ENCODE assay signal across 7 cellular contexts in the genomic region with DNA sequence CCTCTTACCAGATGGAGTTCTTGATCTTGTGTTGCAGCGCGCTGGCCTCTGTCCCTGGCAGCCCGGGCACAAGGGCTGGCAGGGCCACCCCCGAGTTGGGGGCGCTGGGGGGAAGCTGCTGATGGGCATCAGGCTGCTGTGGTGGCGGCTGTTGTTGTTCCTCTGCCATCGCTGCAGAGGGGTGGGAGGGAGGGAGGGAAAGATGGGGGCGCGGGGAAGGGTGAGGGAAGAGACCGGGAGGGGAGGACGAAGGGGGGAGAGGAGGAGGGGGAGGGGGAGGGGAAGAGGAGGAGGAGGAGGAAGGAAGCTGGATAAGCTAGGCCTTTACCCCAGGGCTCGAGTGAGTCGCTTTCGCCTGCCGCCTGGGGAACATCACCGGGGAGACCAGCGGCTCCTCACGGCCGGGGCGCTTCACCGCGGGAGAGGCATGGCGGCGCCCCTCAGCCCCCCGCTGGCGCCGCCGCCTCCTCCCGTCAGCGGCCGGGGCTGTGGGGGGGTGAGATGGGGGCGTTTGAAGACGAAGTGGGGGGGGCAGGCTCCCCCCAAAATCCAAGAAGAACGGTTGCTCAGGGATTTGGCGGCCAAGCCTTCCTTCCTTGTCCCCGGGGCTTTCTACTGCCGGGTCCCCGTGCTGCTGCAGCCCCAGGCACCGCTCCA. TPM values are rescaled to one million over a fixed set of nuclear protein-coding genes. Genes with fewer than 3 reads are reported as not detected.
DNase-seq lines count a peak whose midpoint lies in the region; ATAC-seq and TF ChIP-seq lines count a peak whose summit lies in the region.

No MANE protein-coding gene starts in this region.

- peaks cover 18% of the 10 kb centered on the region for H3K36me3 Mint-ChIP-seq in activated naive CD4-positive, alpha-beta T cell treated with anti-CD3 and anti-CD28 coated beads, Interleukin-2, amount 10 ng/mL, durations not matched to agents 7 days and 5 days
- H3K36me3 Mint-ChIP-seq in type B pancreatic cell: peaks cover 10% of the 10 kb centered on the region

- peak overlapping the region; percentile 74; the same call in 1 of the 2 replicates for H2AFZ ChIP-seq in PC-3 (ENCODE audit: low read length)

- H3K27ac Mint-ChIP-seq in activated naive CD4-positive, alpha-beta T cell treated with anti-CD3 and anti-CD28 coated beads, Interleukin-2, amount 10 ng/mL, durations not matched to agents 7 days and 5 days: peak overlapping the region; percentile 93
- peak overlapping the region; percentile 90 for H3K27ac Mint-ChIP-seq in type B pancreatic cell

- H3K27me3 ChIP-seq in PC-3 (ENCODE audit: low read length): no peaks in the 10 kb centered on the region

- H3K4me1 Mint-ChIP-seq in activated naive CD4-positive, alpha-beta T cell treated with anti-CD3 and anti-CD28 coated beads, Interleukin-2, amount 10 ng/mL, durations not matched to agents 7 days and 5 days: peaks cover 41% of the 10 kb centered on the region
- H3K4me1 Mint-ChIP-seq in type B pancreatic cell (ENCODE audit: unreplicated experiment): peaks cover 15% of the 10 kb centered on the region

- peaks cover 9% of the 10 kb centered on the region; the same call in 1 of the 2 replicates for H3K4me1 ChIP-seq in PC-3 (ENCODE audit: insufficient read depth, low read length)

- H3F3A ChIP-seq in PC-3 (ENCODE audit: low read length, unreplicated experiment): no peaks in the 10 kb centered on the region

- H3K4me3 ChIP-seq in PC-3 (ENCODE audit: low read length): peak overlapping the region; percentile 78

- H3K9me3 ChIP-seq in PC-3 (ENCODE audit: low read length): no peaks in the 10 kb centered on the region

- H3K27ac ChIP-seq in PC-3 (ENCODE audit: low read length): no peak overlapping the region

- no peaks in the 10 kb centered on the region for H3K9me2 ChIP-seq in PC-3 (replicated peaks; ENCODE audit: low read length)

- no TSS peak for BruUV-seq in PC-3 (replicated peaks; lab: Mats Ljungman, UMichigan)

- intact Hi-C loops in PC-3 (cut with micrococcal nuclease) (loop anchor here (5.0 kb wide), 1 partner anchor 251 kb away; the partner anchor contains the start of gene NEDD4), head of caudate nucleus (cut with DNase I) (loop anchor here (10.0 kb wide), 1 partner anchor 248 kb away; the partner anchor contains the start of gene NEDD4)

- peaks cover 2% of the 10 kb centered on the region; the same call in 1 of the 2 replicates for H3K36me3 ChIP-seq in PC-3 (ENCODE audit: low read depth, low read length)

- H3K4me3 Mint-ChIP-seq in activated naive CD4-positive, alpha-beta T cell treated with anti-CD3 and anti-CD28 coated beads, Interleukin-2, amount 10 ng/mL, durations not matched to agents 7 days and 5 days: peak overlapping the region; percentile 87
- peak overlapping the region; percentile 99 for H3K4me3 Mint-ChIP-seq in type B pancreatic cell

- CTCF ChIA-PET in PC-3 (lab: Charles Lee): interaction anchor here (0.5 kb wide), 1 partner anchor 165 kb away, joined by 5 read pairs; no protein-coding TSS in a partner anchor
- CTCF ChIA-PET in activated naive CD4-positive, alpha-beta T cell treated with anti-CD3 and anti-CD28 coated beads, Interleukin-2, amount 10 ng/mL, durations not matched to agents 7 days and 5 days (lab: Charles Lee): no interaction called here

- H3K27me3 Mint-ChIP-seq in activated naive CD4-positive, alpha-beta T cell treated with anti-CD3 and anti-CD28 coated beads, Interleukin-2, amount 10 ng/mL, durations not matched to agents 7 days and 5 days: peaks cover 3% of the 10 kb centered on the region
- H3K27me3 Mint-ChIP-seq in type B pancreatic cell: no peaks in the 10 kb centered on the region

- ATAC-seq in GM18511 (IDR thresholded peaks at IDR 0.05; ENCODE audit: unreplicated experiment): peak; percentile 21
- peak; percentile 17 for ATAC-seq in HG03354 (IDR thresholded peaks at IDR 0.05; ENCODE audit: poor library complexity, severe bottlenecking, unreplicated experiment)
- ATAC-seq in PC-3: peak; percentile 21

- H4K20me1 ChIP-seq in PC-3 (ENCODE audit: low read length): no peaks in the 10 kb centered on the region

- H3K79me2 ChIP-seq in PC-3 (ENCODE audit: low read length): peaks cover 42% of the 10 kb centered on the region

- DNase-seq in PC-3: no peak
- peak; percentile 57 for DNase-seq in activated naive CD4-positive, alpha-beta T cell treated with anti-CD3 and anti-CD28 coated beads, Interleukin-2, amount 10 ng/mL, durations not matched to agents 7 days and 5 days
- DNase-seq in head of caudate nucleus: peak; percentile 17 to 84 (median 64)
- peak; percentile 45 for DNase-seq in occipital lobe (lab: John Stamatoyannopoulos, UW)
- DNase-seq in type B pancreatic cell (ENCODE audit: extremely low spot score, unreplicated experiment): peak; percentile 69

- POLR2A ChIA-PET in PC-3 (lab: Charles Lee; ENCODE audit: unreplicated experiment): no interaction called here

- H3K4me2 ChIP-seq in PC-3 (ENCODE audit: low read length): peak overlapping the region; percentile 90

- no peaks in the 10 kb centered on the region for H3K9me3 Mint-ChIP-seq in activated naive CD4-positive, alpha-beta T cell treated with anti-CD3 and anti-CD28 coated beads, Interleukin-2, amount 10 ng/mL, durations not matched to agents 7 days and 5 days
- no peaks in the 10 kb centered on the region for H3K9me3 Mint-ChIP-seq in type B pancreatic cell

- no peak for TF ChIP-seq CTCF in PC-3 (conservative IDR thresholded peaks at IDR 0.05; ENCODE audit: low read depth, low read length)
- TF ChIP-seq CTCF in type B pancreatic cell (conservative IDR thresholded peaks at IDR 0.05): no peak

- H3K9ac ChIP-seq in PC-3 (ENCODE audit: low read length): peak overlapping the region; percentile 78

RNA-seq across cellular contexts. Expression of gene RFX7, which starts 0.4 kb away (rescaled TPM):
- total RNA-seq in PC-3 (2014; rRNA removed) (2.8 and 4.7 TPM in 2 replicates), occipital lobe (22.3 TPM), type B pancreatic cell (ENCODE audit: low replicate concordance) (29.3 and 39.2 TPM in 2 replicates)
